8 cellular contexts compared by ENCODE assay signal in genomic region chr5:132775439-132776076, GRCh38. TPM values are rescaled to one million over a fixed set of nuclear protein-coding genes. Genes with fewer than 3 reads are reported as not detected.
DNase-seq lines count a peak whose midpoint lies in the region; ATAC-seq and TF ChIP-seq lines count a peak whose summit lies in the region.

No MANE protein-coding gene starts in this region.

- H3K4me1 Mint-ChIP-seq in activated naive CD4-positive, alpha-beta T cell treated with anti-CD3 and anti-CD28 coated beads for 36 hours (ENCODE audit: low read depth): peaks cover 6% of the 10 kb centered on the region
- H3K4me1 Mint-ChIP-seq in brain (peaks cover 61% of the 10 kb centered on the region), type B pancreatic cell (ENCODE audit: unreplicated experiment) (peaks cover 29% of the 10 kb centered on the region)

- intact Hi-C loops in activated naive CD4-positive, alpha-beta T cell treated with anti-CD3 and anti-CD28 coated beads for 36 hours (cut with micrococcal nuclease): loop anchor here (2.0 kb wide), 2 partner anchors 21 to 39 kb away; partner anchors contain the start of gene KIF3A

- no peak overlapping the region for H3K27ac Mint-ChIP-seq in activated naive CD4-positive, alpha-beta T cell treated with anti-CD3 and anti-CD28 coated beads for 36 hours
- H3K27ac Mint-ChIP-seq in activated naive CD4-positive, alpha-beta T cell treated with anti-CD3 and anti-CD28 coated beads, Interleukin-2, amount 50 U/mL, for 72 hours: no peak overlapping the region
- H3K27ac Mint-ChIP-seq in brain (peak overlapping the region; percentile 69 to 97 (median 89)), type B pancreatic cell (peak overlapping the region; percentile 75)

- TF ChIP-seq CTCF in brain (conservative IDR thresholded peaks at IDR 0.05) (no peak), type B pancreatic cell (conservative IDR thresholded peaks at IDR 0.05) (no peak)

- H3K27me3 Mint-ChIP-seq in activated naive CD4-positive, alpha-beta T cell treated with anti-CD3 and anti-CD28 coated beads for 36 hours (ENCODE audit: low read depth): peaks cover 20% of the 10 kb centered on the region
- H3K27me3 Mint-ChIP-seq in brain: peaks cover 10% of the 10 kb centered on the region
- H3K27me3 Mint-ChIP-seq in type B pancreatic cell: peaks cover 21% of the 10 kb centered on the region

- peak overlapping the region; percentile 67 for H3K4me3 Mint-ChIP-seq in activated naive CD4-positive, alpha-beta T cell treated with anti-CD3 and anti-CD28 coated beads for 36 hours
- H3K4me3 Mint-ChIP-seq in brain (peak overlapping the region; percentile 90 to 94 (median 93)), type B pancreatic cell (peak overlapping the region; percentile 80)

- CTCF ChIA-PET in activated naive CD4-positive, alpha-beta T cell treated with anti-CD3 and anti-CD28 coated beads for 36 hours (lab: Charles Lee): interaction anchor here (0.6 to 1.5 kb wide), 2 partner anchors 27 to 292 kb away, joined by 3 read pairs; no protein-coding TSS in a partner anchor

- no peaks in the 10 kb centered on the region for H3K9me3 Mint-ChIP-seq in activated naive CD4-positive, alpha-beta T cell treated with anti-CD3 and anti-CD28 coated beads for 36 hours
- no peaks in the 10 kb centered on the region for H3K9me3 Mint-ChIP-seq in activated naive CD4-positive, alpha-beta T cell treated with anti-CD3 and anti-CD28 coated beads, Interleukin-2, amount 50 U/mL, for 72 hours
- H3K9me3 Mint-ChIP-seq in brain (no peaks in the 10 kb centered on the region), type B pancreatic cell (no peaks in the 10 kb centered on the region)

- no peak for DNase-seq in activated naive CD4-positive, alpha-beta T cell treated with anti-CD3 and anti-CD28 coated beads for 36 hours
- DNase-seq in activated naive CD4-positive, alpha-beta T cell treated with anti-CD3 and anti-CD28 coated beads, Interleukin-2, amount 50 U/mL, for 72 hours (ENCODE audit: low spot score in 2 of 2): no peak
- DNase-seq in left kidney (ENCODE audit: low read depth, low spot score): peak; percentile 74
- DNase-seq in type B pancreatic cell (ENCODE audit: extremely low spot score, unreplicated experiment): no peak
- no peak for DNase-seq in NCI-H2081 (lab: John Stamatoyannopoulos, UW)

- no peak for ATAC-seq in activated naive CD4-positive, alpha-beta T cell treated with anti-CD3 and anti-CD28 coated beads, Interleukin-2, amount 50 U/mL, for 72 hours
- ATAC-seq in HG03469 (IDR thresholded peaks at IDR 0.05; ENCODE audit: unreplicated experiment): no peak
- ATAC-seq in GM18909 (IDR thresholded peaks at IDR 0.05; ENCODE audit: poor library complexity, unreplicated experiment): no peak

- H3K36me3 Mint-ChIP-seq in activated naive CD4-positive, alpha-beta T cell treated with anti-CD3 and anti-CD28 coated beads for 36 hours (ENCODE audit: low read depth): no peaks in the 10 kb centered on the region
- H3K36me3 Mint-ChIP-seq in activated naive CD4-positive, alpha-beta T cell treated with anti-CD3 and anti-CD28 coated beads, Interleukin-2, amount 50 U/mL, for 72 hours: no peaks in the 10 kb centered on the region
- H3K36me3 Mint-ChIP-seq in brain: no peaks in the 10 kb centered on the region
- no peaks in the 10 kb centered on the region for H3K36me3 Mint-ChIP-seq in type B pancreatic cell

RNA-seq across cellular contexts. Expression of gene SEPTIN8, which starts 1.5 kb away (rescaled TPM):
- total RNA-seq in activated naive CD4-positive, alpha-beta T cell treated with anti-CD3 and anti-CD28 coated beads for 36 hours: 10 to 100 TPM; 24.9 to 29.2 TPM
- total RNA-seq in activated naive CD4-positive, alpha-beta T cell treated with anti-CD3 and anti-CD28 coated beads, Interleukin-2, amount 50 U/mL, for 72 hours: 10 to 100 TPM in 1 of 2 donors, 1 to 10 TPM in 1; 9.4 to 15.5 TPM
- polyA plus RNA-seq in brain (ENCODE audit: insufficient read depth, low read depth, low replicate concordance): 168 TPM
- total RNA-seq in type B pancreatic cell (ENCODE audit: low replicate concordance): 62.7 and 68.1 TPM in 2 replicates

RNA-seq across cellular contexts. Expression of gene CCNI2, which starts 28.3 kb away (rescaled TPM):
- total RNA-seq in activated naive CD4-positive, alpha-beta T cell treated with anti-CD3 and anti-CD28 coated beads for 36 hours: 1 to 10 TPM; 1.4 to 2.5 TPM
- 1 to 10 TPM in 1 of 2 donors, under 1 TPM in 1; 0.87 to 2.2 TPM for total RNA-seq in activated naive CD4-positive, alpha-beta T cell treated with anti-CD3 and anti-CD28 coated beads, Interleukin-2, amount 50 U/mL, for 72 hours
- 0.22 TPM for polyA plus RNA-seq in brain (ENCODE audit: insufficient read depth, low read depth, low replicate concordance)
- 0.76 and 1.4 TPM in 2 replicates for total RNA-seq in type B pancreatic cell (ENCODE audit: low replicate concordance)

RNA-seq across cellular contexts. Expression of gene SOWAHA, which starts 37.5 kb away (rescaled TPM):
- not detected for total RNA-seq in activated naive CD4-positive, alpha-beta T cell treated with anti-CD3 and anti-CD28 coated beads for 36 hours
- total RNA-seq in activated naive CD4-positive, alpha-beta T cell treated with anti-CD3 and anti-CD28 coated beads, Interleukin-2, amount 50 U/mL, for 72 hours: not detected
- polyA plus RNA-seq in brain (ENCODE audit: insufficient read depth, low read depth, low replicate concordance): 9.5 TPM
- total RNA-seq in type B pancreatic cell (ENCODE audit: low replicate concordance): 2.5 and 4.4 TPM in 2 replicates

RNA-seq across cellular contexts. Expression of gene KIF3A, which starts 38.2 kb away (rescaled TPM):
- 1 to 10 TPM; 5.0 to 6.1 TPM for total RNA-seq in activated naive CD4-positive, alpha-beta T cell treated with anti-CD3 and anti-CD28 coated beads for 36 hours
- total RNA-seq in activated naive CD4-positive, alpha-beta T cell treated with anti-CD3 and anti-CD28 coated beads, Interleukin-2, amount 50 U/mL, for 72 hours: 10 to 100 TPM in 1 of 2 donors, 1 to 10 TPM in 1; 9.0 to 12.7 TPM
- 10.8 TPM for polyA plus RNA-seq in brain (ENCODE audit: insufficient read depth, low read depth, low replicate concordance)
- 15.6 and 20.0 TPM in 2 replicates for total RNA-seq in type B pancreatic cell (ENCODE audit: low replicate concordance)

RNA-seq across cellular contexts. Expression of gene SHROOM1, which starts 54.9 kb away (rescaled TPM):
- total RNA-seq in activated naive CD4-positive, alpha-beta T cell treated with anti-CD3 and anti-CD28 coated beads for 36 hours: under 1 TPM; 0.21 to 0.64 TPM
- total RNA-seq in activated naive CD4-positive, alpha-beta T cell treated with anti-CD3 and anti-CD28 coated beads, Interleukin-2, amount 50 U/mL, for 72 hours: 1 to 10 TPM; 1.3 to 2.3 TPM
- 14.5 TPM for polyA plus RNA-seq in brain (ENCODE audit: insufficient read depth, low read depth, low replicate concordance)
- 7.2 and 7.6 TPM in 2 replicates for total RNA-seq in type B pancreatic cell (ENCODE audit: low replicate concordance)

Comparison
In these comparisons a context has a peak if more than half of its experiments do, and no peak if none do; other contexts are left out.
1. H3K27ac Mint-ChIP-seq: peak in brain (5 of 5) and type B pancreatic cell (single experiment); none in activated naive CD4-positive, alpha-beta T cell treated with anti-CD3 and anti-CD28 coated beads for 36 hours (single experiment) and activated naive CD4-positive, alpha-beta T cell treated with anti-CD3 and anti-CD28 coated beads, Interleukin-2, amount 50 U/mL, for 72 hours (0 of 2).
2. Peak in every context shown above with its lines, with median percentiles within 50 percentile points of each other: H3K4me3 Mint-ChIP-seq.